In the genomic region with DNA sequence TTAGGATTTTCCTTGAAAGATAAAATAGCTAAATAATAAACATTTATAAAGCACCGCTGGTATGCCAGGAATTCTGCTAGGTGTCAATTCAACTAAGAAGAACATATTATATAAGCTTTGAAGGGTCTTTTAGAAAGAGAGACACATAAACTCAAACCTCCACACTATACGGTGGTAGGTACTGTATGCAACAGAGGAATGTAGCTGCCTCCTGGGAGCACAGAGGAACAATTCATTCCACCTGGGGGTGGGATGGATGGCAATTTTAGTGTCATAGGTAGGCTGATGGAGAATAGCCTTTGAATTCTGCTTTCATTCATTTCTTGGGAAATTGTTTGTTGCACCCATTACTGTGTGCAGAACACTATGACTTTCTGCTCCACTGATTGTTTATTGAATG, we compare ENCODE assay signal across 30 cellular contexts.
"Had no signal": no experiment of that assay in that cellular context is flagged by ENCODE, and none has a peak within 500 bp of the region (broad histone marks: within the 10 kb centered on the region; RNA-seq: fewer than 3 reads in every experiment).

No MANE protein-coding gene starts in this region.

- H3K4me3 Mint-ChIP-seq: immature natural killer cell; naive thymus-derived CD8-positive, alpha-beta T cell; nephron; neural progenitor cell; stimulated activated naive B cell treated with anti-CD40 and anti-IgM and Interleukin-4, amounts not matched to agents 10 μg/mL and 1 μg/mL and 100 μg/mL, for 72 hours had no signal

- H2AFZ ChIP-seq: neural progenitor cell had no signal

- H3K36me3 Mint-ChIP-seq: immature natural killer cell; naive thymus-derived CD8-positive, alpha-beta T cell; neural progenitor cell; stimulated activated naive B cell treated with anti-CD40 and anti-IgM and Interleukin-4, amounts not matched to agents 10 μg/mL and 1 μg/mL and 100 μg/mL, for 72 hours had no signal

- H3K27me3 Mint-ChIP-seq: progenitor cell of endocrine pancreas; stimulated activated naive B cell treated with anti-CD40 and anti-IgM and Interleukin-4, amounts not matched to agents 10 μg/mL and 1 μg/mL and 100 μg/mL, for 72 hours had no signal

- H3K9me3 ChIP-seq: left lung, mucosa of descending colon, neutrophil, ovary, right atrium auricular region, right lobe of liver, stomach, testis, thyroid gland, transverse colon, upper lobe of left lung, vagina had no signal

- H3K4me3 ChIP-seq: left lung, lung, mucosa of descending colon, neural progenitor cell, ovary, right atrium auricular region, right lobe of liver, smooth muscle cell, stomach, testis, thyroid gland, transverse colon, upper lobe of left lung, vagina had no signal

- ATAC-seq: left colon; left lung; mucosa of descending colon; naive thymus-derived CD8-positive, alpha-beta T cell; right lobe of liver; stimulated activated naive B cell treated with anti-CD40 and anti-IgM and Interleukin-4, amounts not matched to agents 10 μg/mL and 1 μg/mL and 100 μg/mL, for 72 hours; stimulated activated naive CD8-positive, alpha-beta T cell treated with anti-CD3 and anti-CD28 coated beads, Interleukin-15, Interleukin-2, amounts not matched to agents 100 U/mL and 50 U/mL, for 24 hours had no signal

- H3K27me3 ChIP-seq: left lung, neural progenitor cell, neutrophil, ovary, right atrium auricular region, right lobe of liver, testis, thyroid gland, transverse colon, upper lobe of left lung, vagina had no signal

- H3K4me2 ChIP-seq: neural progenitor cell, smooth muscle cell had no signal

- H3K27ac Mint-ChIP-seq: immature natural killer cell; naive thymus-derived CD8-positive, alpha-beta T cell; nephron; neural progenitor cell; progenitor cell of endocrine pancreas; stimulated activated naive B cell treated with anti-CD40 and anti-IgM and Interleukin-4, amounts not matched to agents 10 μg/mL and 1 μg/mL and 100 μg/mL, for 72 hours had no signal

- H3K27ac ChIP-seq: left lung, neural progenitor cell, neutrophil, ovary, right atrium auricular region, right lobe of liver, stomach, testis, thyroid gland, transverse colon, upper lobe of left lung, vagina had no signal

- H3K4me1 Mint-ChIP-seq: immature natural killer cell; naive thymus-derived CD8-positive, alpha-beta T cell; stimulated activated naive B cell treated with anti-CD40 and anti-IgM and Interleukin-4, amounts not matched to agents 10 μg/mL and 1 μg/mL and 100 μg/mL, for 72 hours had no signal

- H3K4me1 ChIP-seq: left lung, right atrium auricular region, right lobe of liver, stomach, testis, thyroid gland, transverse colon, upper lobe of left lung, vagina had no signal

- H3K9me3 Mint-ChIP-seq: naive thymus-derived CD8-positive, alpha-beta T cell; nephron; neural progenitor cell; stimulated activated naive B cell treated with anti-CD40 and anti-IgM and Interleukin-4, amounts not matched to agents 10 μg/mL and 1 μg/mL and 100 μg/mL, for 72 hours had no signal

- H3K36me3 ChIP-seq: left lung, neural progenitor cell, neutrophil, ovary, right atrium auricular region, right lobe of liver, stomach, thyroid gland, transverse colon, upper lobe of left lung, vagina had no signal

- H3K9ac ChIP-seq: neural progenitor cell had no signal

- DNase-seq: hippocampal formation; immature natural killer cell; kidney; left colon; left lung; midbrain; mucosa of descending colon; naive thymus-derived CD8-positive, alpha-beta T cell; occipital lobe; ovary; right lobe of liver; stimulated activated CD4-positive, alpha-beta T cell treated with anti-CD3 and anti-CD28 coated beads, Interleukin-1b, Interleukin-23, amount 100 ng/mL, for 48 hours; stimulated activated CD4-positive, alpha-beta T cell treated with anti-CD3 and anti-CD28 coated beads, Interleukin-2, amount 100 ng/mL, for 48 hours; stimulated activated CD4-positive, alpha-beta T cell treated with anti-CD3 and anti-CD28 coated beads, Interleukin-4, amount 100 ng/mL, for 4 hours; stimulated activated CD8-positive, alpha-beta memory T cell treated with anti-CD3 and anti-CD28 coated beads, Interleukin-4, amount 100 ng/mL, for 48 hours; stimulated activated naive B cell treated with anti-CD40 and anti-IgM and Interleukin-4, amounts not matched to agents 10 μg/mL and 1 μg/mL and 100 μg/mL, for 72 hours; stimulated activated naive CD8-positive, alpha-beta T cell treated with anti-CD3 and anti-CD28 coated beads, Interleukin-15, Interleukin-2, amounts not matched to agents 100 U/mL and 50 U/mL, for 24 hours; stomach; testis; thyroid gland; transverse colon; upper lobe of left lung had no signal
